21 cellular contexts compared by ENCODE assay signal in genomic region chr15:75229191-75230015, GRCh38. TPM values are rescaled to one million over a fixed set of nuclear protein-coding genes. Genes with fewer than 3 reads are reported as not detected.
DNase-seq lines count a peak whose midpoint lies in the region; ATAC-seq and TF ChIP-seq lines count a peak whose summit lies in the region.
"Had no signal": no experiment of that assay in that cellular context is flagged by ENCODE, and none has a peak within 500 bp of the region (broad histone marks: within the 10 kb centered on the region; RNA-seq: fewer than 3 reads in every experiment).

No MANE protein-coding gene starts in this region.

- peaks cover 3% of the 10 kb centered on the region for H3K4me1 Mint-ChIP-seq in activated naive CD8-positive, alpha-beta T cell treated with anti-CD3 and anti-CD28 coated beads, Interleukin-2, amount 10 ng/mL, durations not matched to agents 7 days and 5 days
- H3K4me1 Mint-ChIP-seq in activated naive CD8-positive, alpha-beta T cell treated with anti-CD3 and anti-CD28 coated beads, Interleukin-2, amount 50 U/mL, for 24 hours, result no peaks in the 10 kb centered on the region
- H3K4me1 Mint-ChIP-seq in HFFc6 (ENCODE audit: low read depth), result peaks cover 6% of the 10 kb centered on the region; the same call in 1 of the 2 replicates
- H3K4me1 Mint-ChIP-seq: activated CD4-positive, alpha-beta T cell treated with anti-CD3 and anti-CD28 coated beads, Interleukin-2, amount 10 ng/mL, durations not matched to agents 24 days and 14 days; immature natural killer cell had no signal

- TF ChIP-seq CTCF in HFFc6 (IDR thresholded peaks at IDR 0.05) (no peak), fibroblast of the aortic adventitia (IDR thresholded peaks at IDR 0.05; ENCODE audit: insufficient read depth, low read length) (no peak), stomach (IDR thresholded peaks at IDR 0.05) (no peak)

- H3K27me3 Mint-ChIP-seq in activated naive CD8-positive, alpha-beta T cell treated with anti-CD3 and anti-CD28 coated beads, Interleukin-2, amount 10 ng/mL, durations not matched to agents 7 days and 5 days, result peaks cover 8% of the 10 kb centered on the region
- peaks cover 21% of the 10 kb centered on the region for H3K27me3 Mint-ChIP-seq in activated naive CD8-positive, alpha-beta T cell treated with anti-CD3 and anti-CD28 coated beads, Interleukin-2, amount 50 U/mL, for 24 hours
- peaks cover 39% of the 10 kb centered on the region for H3K27me3 Mint-ChIP-seq in HFFc6 (ENCODE audit: insufficient read depth)

- H3K36me3 Mint-ChIP-seq in activated naive CD8-positive, alpha-beta T cell treated with anti-CD3 and anti-CD28 coated beads, Interleukin-2, amount 10 ng/mL, durations not matched to agents 7 days and 5 days, result no peaks in the 10 kb centered on the region
- H3K36me3 Mint-ChIP-seq in activated naive CD8-positive, alpha-beta T cell treated with anti-CD3 and anti-CD28 coated beads, Interleukin-2, amount 50 U/mL, for 24 hours (ENCODE audit: low read depth), result no peaks in the 10 kb centered on the region
- no peaks in the 10 kb centered on the region for H3K36me3 Mint-ChIP-seq in HFFc6 (ENCODE audit: low read depth)
- H3K36me3 Mint-ChIP-seq: immature natural killer cell, memory B cell had no signal

- peaks cover 0 to 55% (median 8%) of the 10 kb centered on the region in 3 donors for H3K27me3 ChIP-seq in stomach

- peak; percentile 20 for DNase-seq in activated naive CD8-positive, alpha-beta T cell treated with anti-CD3 and anti-CD28 coated beads, Interleukin-2, amount 10 ng/mL, durations not matched to agents 7 days and 5 days
- DNase-seq in activated naive CD8-positive, alpha-beta T cell treated with anti-CD3 and anti-CD28 coated beads, Interleukin-2, amount 50 U/mL, for 24 hours, result no peak
- DNase-seq in HFFc6 (peak; percentile 42), fibroblast of the aortic adventitia (ENCODE audit: low read depth) (peak; percentile 21), stromal cell of bone marrow (ENCODE audit: low read depth) (peak; percentile 13), stomach (no peak), germinal center (ENCODE audit: low spot score) (no peak)
- DNase-seq: activated CD4-positive, alpha-beta T cell treated with anti-CD3 and anti-CD28 coated beads, Interleukin-2, amount 10 ng/mL, durations not matched to agents 24 days and 14 days; activated T-cell treated with anti-CD3 and anti-CD28 coated beads, Interleukin-2, amount 50 U/mL, for 1 hour; gastrocnemius medialis; immature natural killer cell; NCI-H1417 treated with DMSO at 0.1 percent for 48 hours; NCI-H2227 treated with DMSO at 0.1 percent for 48 hours; SIG-M5; stimulated activated CD4-positive, alpha-beta T cell treated with anti-CD3 and anti-CD28 coated beads, Interleukin-4, amount 100 ng/mL, for 24 hours had no signal

- TF ChIP-seq POLR2A in stomach (IDR thresholded peaks at IDR 0.05), result no peak

- H3K27ac Mint-ChIP-seq in activated naive CD8-positive, alpha-beta T cell treated with anti-CD3 and anti-CD28 coated beads, Interleukin-2, amount 10 ng/mL, durations not matched to agents 7 days and 5 days, result no peak overlapping the region
- H3K27ac Mint-ChIP-seq in activated naive CD8-positive, alpha-beta T cell treated with anti-CD3 and anti-CD28 coated beads, Interleukin-2, amount 50 U/mL, for 24 hours, result no peak overlapping the region
- H3K27ac Mint-ChIP-seq in HFFc6, result no peak overlapping the region
- H3K27ac Mint-ChIP-seq: activated CD4-positive, alpha-beta T cell treated with anti-CD3 and anti-CD28 coated beads, Interleukin-2, amount 10 ng/mL, durations not matched to agents 24 days and 14 days; immature natural killer cell; memory B cell had no signal

- no peak overlapping the region for H3K27ac ChIP-seq in stomach
- H3K27ac ChIP-seq: A549, gastrocnemius medialis had no signal

- no peak overlapping the region for H3K4me3 Mint-ChIP-seq in activated naive CD8-positive, alpha-beta T cell treated with anti-CD3 and anti-CD28 coated beads, Interleukin-2, amount 10 ng/mL, durations not matched to agents 7 days and 5 days
- H3K4me3 Mint-ChIP-seq in activated naive CD8-positive, alpha-beta T cell treated with anti-CD3 and anti-CD28 coated beads, Interleukin-2, amount 50 U/mL, for 24 hours, result no peak overlapping the region
- no peak overlapping the region for H3K4me3 Mint-ChIP-seq in HFFc6
- H3K4me3 Mint-ChIP-seq: activated CD4-positive, alpha-beta T cell treated with anti-CD3 and anti-CD28 coated beads, Interleukin-2, amount 10 ng/mL, durations not matched to agents 24 days and 14 days; immature natural killer cell; memory B cell had no signal

- H3K9me3 ChIP-seq in stomach, result no peaks in the 10 kb centered on the region
- H3K9me3 ChIP-seq: A549, gastrocnemius medialis had no signal

- no peaks in the 10 kb centered on the region for H3K9me3 Mint-ChIP-seq in activated naive CD8-positive, alpha-beta T cell treated with anti-CD3 and anti-CD28 coated beads, Interleukin-2, amount 10 ng/mL, durations not matched to agents 7 days and 5 days
- H3K9me3 Mint-ChIP-seq in activated naive CD8-positive, alpha-beta T cell treated with anti-CD3 and anti-CD28 coated beads, Interleukin-2, amount 50 U/mL, for 24 hours, result no peaks in the 10 kb centered on the region
- no peaks in the 10 kb centered on the region for H3K9me3 Mint-ChIP-seq in HFFc6
- H3K9me3 Mint-ChIP-seq: activated CD4-positive, alpha-beta T cell treated with anti-CD3 and anti-CD28 coated beads, Interleukin-2, amount 10 ng/mL, durations not matched to agents 24 days and 14 days; immature natural killer cell; memory B cell had no signal

- TF ChIP-seq EP300 in stomach (IDR thresholded peaks at IDR 0.05), result no peak

- POLR2A ChIA-PET in activated naive CD8-positive, alpha-beta T cell treated with anti-CD3 and anti-CD28 coated beads, Interleukin-2, amount 10 ng/mL, durations not matched to agents 7 days and 5 days (lab: Charles Lee), result no interaction called here

- 82 to 92% (median 86%) methylated on average over 17 to 21 of the region's 21 CpGs for WGBS in stomach, 5 donors

- no peaks in the 10 kb centered on the region for H3K36me3 ChIP-seq in stomach
- H3K36me3 ChIP-seq: gastrocnemius medialis had no signal

- ATAC-seq in activated naive CD8-positive, alpha-beta T cell treated with anti-CD3 and anti-CD28 coated beads, Interleukin-2, amount 10 ng/mL, durations not matched to agents 7 days and 5 days (ENCODE audit: low read depth), result no peak
- ATAC-seq in activated naive CD8-positive, alpha-beta T cell treated with anti-CD3 and anti-CD28 coated beads, Interleukin-2, amount 50 U/mL, for 24 hours, result no peak
- no peak for ATAC-seq in GM19035 (IDR thresholded peaks at IDR 0.05; ENCODE audit: unreplicated experiment)
- ATAC-seq: gastrocnemius medialis, K562, sciatic nerve had no signal

- no peak overlapping the region for H3K4me3 ChIP-seq in fibroblast of the aortic adventitia (ENCODE audit: low read depth, low read length)
- H3K4me3 ChIP-seq in stomach, result no peak overlapping the region
- H3K4me3 ChIP-seq: A549, gastrocnemius medialis, K562 had no signal

- H3K4me1 ChIP-seq in stomach, result no peaks in the 10 kb centered on the region
- H3K4me1 ChIP-seq: gastrocnemius medialis had no signal

- intact Hi-C loops in stomach (cut with DNase I; ENCODE audit: low total_unique reads), result no loop called here

RNA-seq across cellular contexts. Expression of gene C15orf39, which starts 27.7 kb away (rescaled TPM):
- total RNA-seq in activated naive CD8-positive, alpha-beta T cell treated with anti-CD3 and anti-CD28 coated beads, Interleukin-2, amount 10 ng/mL, durations not matched to agents 7 days and 5 days, result 10 to 100 TPM; 45.6 to 45.9 TPM
- 10 to 100 TPM in 5 of 6 experiments, 1 to 10 TPM in 1; 8.8 to 14.8 (median 12.0) TPM for total RNA-seq in HFFc6 (2021; fragmentation: NEBNext Ultra II Directional; extraction: Animal tissue kit (Norgen Biotek cat#: 25700))
- total RNA-seq in fibroblast of the aortic adventitia (ENCODE audit: low replicate concordance) (3.1 and 8.1 TPM in 2 replicates), stomach (10 to 100 TPM in 4 of 5 donors, 1 to 10 TPM in 1; 3.1 to 29.1 (median 15.2) TPM)
- 1 to 10 TPM; 6.4 to 7.5 (median 7.2) TPM for polyA plus RNA-seq in stomach

RNA-seq across cellular contexts. Expression of gene GOLGA6C, which starts 28.7 kb away (rescaled TPM):
- not detected for total RNA-seq in activated naive CD8-positive, alpha-beta T cell treated with anti-CD3 and anti-CD28 coated beads, Interleukin-2, amount 10 ng/mL, durations not matched to agents 7 days and 5 days
- not detected for total RNA-seq in HFFc6 (2021; fragmentation: NEBNext Ultra II Directional; extraction: Animal tissue kit (Norgen Biotek cat#: 25700))
- not detected in 2 replicates for total RNA-seq in fibroblast of the aortic adventitia (ENCODE audit: low replicate concordance)
- not detected for total RNA-seq in stomach
- not detected for polyA plus RNA-seq in stomach
- total RNA-seq: activated CD4-positive, alpha-beta T cell treated with anti-CD3 and anti-CD28 coated beads, Interleukin-2, amount 10 ng/mL, durations not matched to agents 24 days and 14 days; cerebellum; K562; sciatic nerve had no signal
- polyA plus RNA-seq: A549, immature natural killer cell, K562 had no signal

RNA-seq across cellular contexts. Expression of gene GOLGA6D, which starts 53.2 kb away (rescaled TPM):
- not detected for total RNA-seq in activated naive CD8-positive, alpha-beta T cell treated with anti-CD3 and anti-CD28 coated beads, Interleukin-2, amount 10 ng/mL, durations not matched to agents 7 days and 5 days
- total RNA-seq in HFFc6 (2021; fragmentation: NEBNext Ultra II Directional; extraction: Animal tissue kit (Norgen Biotek cat#: 25700)), result not detected
- not detected in 2 replicates for total RNA-seq in fibroblast of the aortic adventitia (ENCODE audit: low replicate concordance)
- total RNA-seq in stomach, result under 1 TPM in 1 of 5 donors, not detected in 4; 0.18 TPM
- polyA plus RNA-seq in stomach, result under 1 TPM in 1 of 3 donors, not detected in 2; 0.03 TPM
- total RNA-seq: activated CD4-positive, alpha-beta T cell treated with anti-CD3 and anti-CD28 coated beads, Interleukin-2, amount 10 ng/mL, durations not matched to agents 24 days and 14 days; cerebellum; gastrocnemius medialis; K562 had no signal
- polyA plus RNA-seq: immature natural killer cell, K562 had no signal

Comparison
In these comparisons a context has a peak if more than half of its experiments do, and no peak if none do; other contexts are left out.
1. DNase-seq: peak in activated naive CD8-positive, alpha-beta T cell treated with anti-CD3 and anti-CD28 coated beads, Interleukin-2, amount 10 ng/mL, durations not matched to agents 7 days and 5 days (single experiment), HFFc6 (single experiment), fibroblast of the aortic adventitia (single experiment) and stromal cell of bone marrow (single experiment); none in activated naive CD8-positive, alpha-beta T cell treated with anti-CD3 and anti-CD28 coated beads, Interleukin-2, amount 50 U/mL, for 24 hours (single experiment), stomach (single experiment) and germinal center (single experiment).